22 cellular contexts compared by ENCODE assay signal in genomic region chr21:32001390-32001789, GRCh38.
"Had no signal": no experiment of that assay in that cellular context is flagged by ENCODE, and none has a peak within 500 bp of the region (broad histone marks: within the 10 kb centered on the region; RNA-seq: fewer than 3 reads in every experiment).

No MANE protein-coding gene starts in this region.

- H3K9me3 ChIP-seq: body of pancreas, transverse colon had no signal

- H3K36me3 ChIP-seq: transverse colon had no signal

- DNase-seq: activated CD4-positive, alpha-beta T cell treated with anti-CD3 and anti-CD28 coated beads for 48 hours; activated CD8-positive, alpha-beta memory T cell treated with anti-CD3 and anti-CD28 coated beads, Interleukin-2, amount 50 U/mL, for 48 hours; activated CD8-positive, alpha-beta T cell treated with anti-CD3 and anti-CD28 coated beads, Interleukin-2, amount 10 ng/mL, durations not matched to agents 7 days and 5 days; activated gamma-delta T cell; activated T-cell treated with anti-CD3 and anti-CD28 coated beads, Interleukin-2, amount 50 U/mL, for 72 hours; amniotic stem cell; central memory CD4-positive, alpha-beta T cell; foreskin fibroblast; glutamatergic neuron; hypothalamus; kidney; mesenchymal stem cell; nucleus accumbens; posterior cingulate gyrus; stimulated activated CD4-positive, alpha-beta T cell treated with anti-CD3 and anti-CD28 coated beads, Interleukin-4, amount 100 ng/mL, for 24 hours; stimulated activated naive CD4-positive, alpha-beta T cell; T-helper 17 cell; transverse colon had no signal

- ATAC-seq: activated CD8-positive, alpha-beta T cell treated with anti-CD3 and anti-CD28 coated beads, Interleukin-2, amount 10 ng/mL, durations not matched to agents 7 days and 5 days; activated T-cell treated with anti-CD3 and anti-CD28 coated beads, Interleukin-2, amount 50 U/mL, for 72 hours; body of pancreas; natural killer cell treated with Interleukin-12 subunit alpha and Interleukin-12 subunit beta and Interleukin-15 and Interleukin-18, amount 100 ng/mL, for 72 hours; T-helper 17 cell had no signal

- H3K4me1 ChIP-seq: body of pancreas, transverse colon had no signal

- H3K27ac ChIP-seq: body of pancreas, coronary artery, skin epidermis, transverse colon had no signal

- H3K4me3 ChIP-seq: body of pancreas, coronary artery, skin epidermis, transverse colon had no signal

- H3K27me3 ChIP-seq: body of pancreas, transverse colon had no signal

- FAIRE-seq: kidney had no signal
